In the genomic region with DNA sequence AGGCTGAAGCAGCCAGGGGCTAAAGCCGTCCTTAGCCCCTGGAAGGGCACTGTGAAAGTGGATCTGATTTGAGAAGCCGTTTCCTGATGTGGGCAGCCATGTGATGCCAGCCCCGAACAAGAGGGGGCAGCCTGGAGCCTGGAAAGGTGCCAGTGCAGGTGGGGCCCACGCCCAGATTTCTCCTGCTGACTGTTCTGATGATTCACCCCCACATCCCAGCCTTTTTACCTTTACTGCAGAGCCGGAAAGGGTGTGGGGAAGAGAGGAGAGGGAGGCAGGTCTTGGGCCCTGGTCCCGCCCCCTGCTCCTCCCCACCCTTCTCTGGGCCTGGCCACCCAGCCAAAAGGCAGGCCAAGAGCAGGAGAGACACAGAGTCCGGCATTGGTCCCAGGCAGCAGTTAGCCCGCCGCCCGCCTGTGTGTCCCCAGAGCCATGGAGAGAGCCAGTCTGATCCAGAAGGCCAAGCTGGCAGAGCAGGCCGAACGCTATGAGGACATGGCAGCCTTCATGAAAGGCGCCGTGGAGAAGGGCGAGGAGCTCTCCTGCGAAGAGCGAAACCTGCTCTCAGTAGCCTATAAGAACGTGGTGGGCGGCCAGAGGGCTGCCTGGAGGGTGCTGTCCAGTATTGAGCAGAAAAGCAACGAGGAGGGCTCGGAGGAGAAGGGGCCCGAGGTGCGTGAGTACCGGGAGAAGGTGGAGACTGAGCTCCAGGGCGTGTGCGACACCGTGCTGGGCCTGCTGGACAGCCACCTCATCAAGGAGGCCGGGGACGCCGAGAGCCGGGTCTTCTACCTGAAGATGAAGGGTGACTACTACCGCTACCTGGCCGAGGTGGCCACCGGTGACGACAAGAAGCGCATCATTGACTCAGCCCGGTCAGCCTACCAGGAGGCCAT, we compare ENCODE assay signal across 8 cellular contexts. TPM values are rescaled to one million over a fixed set of nuclear protein-coding genes. Genes with fewer than 3 reads are reported as not detected.
DNase-seq lines count a peak whose midpoint lies in the region; ATAC-seq and TF ChIP-seq lines count a peak whose summit lies in the region.

Gene SFN, plus strand, starts transcription at position 369 of the 896 bp plus-strand sequence. Its CDS starts 64 bp downstream, at position 433.

- intact Hi-C loops in left cardiac atrium (cut with DNase I) (no loop called here), Right ventricle myocardium inferior (cut with DNase I) (no loop called here)
- intact Hi-C loops in activated T-helper 1 cell treated with anti-CD3 and anti-CD28 coated beads, Interleukin-12 subunit alpha, Interleukin-12 subunit beta, Interleukin-2, Interleukin-4 antibody, amounts not matched to agents 30 ng/mL and 10 ng/mL and 1 ng/mL, durations not matched to agents 14 hours and 24 hours and 36 hours (cut with micrococcal nuclease): loop anchor here (10.0 kb wide), 1 partner anchor 388 kb away; the partner anchor contains the start of gene HMGN2

- ATAC-seq in left cardiac atrium (no peak), Right ventricle myocardium inferior (no peak), GM21825 (IDR thresholded peaks at IDR 0.05; ENCODE audit: unreplicated experiment) (no peak), HG03095 (IDR thresholded peaks at IDR 0.05; ENCODE audit: unreplicated experiment) (no peak)

- peaks cover 13% of the 10 kb centered on the region for H3K4me1 ChIP-seq in hepatocyte (ENCODE audit: insufficient read depth)

- peak within 1 kb of the TSS; percentile 98 for H3K4me3 Mint-ChIP-seq in activated T-helper 1 cell treated with anti-CD3 and anti-CD28 coated beads, Interleukin-12 subunit alpha, Interleukin-12 subunit beta, Interleukin-2, Interleukin-4 antibody, amounts not matched to agents 30 ng/mL and 10 ng/mL and 1 ng/mL, durations not matched to agents 14 hours and 24 hours and 36 hours

- peak; percentile 34 for TF ChIP-seq CTCF in hepatocyte (IDR thresholded peaks at IDR 0.05; ENCODE audit: poor library complexity)

- no peaks in the 10 kb centered on the region for H3K9me3 Mint-ChIP-seq in activated T-helper 1 cell treated with anti-CD3 and anti-CD28 coated beads, Interleukin-12 subunit alpha, Interleukin-12 subunit beta, Interleukin-2, Interleukin-4 antibody, amounts not matched to agents 30 ng/mL and 10 ng/mL and 1 ng/mL, durations not matched to agents 14 hours and 24 hours and 36 hours

- WGBS in hepatocyte (ENCODE audit: low lambda C conversion rate, missing lambda C conversion rate): 88% methylated on average over 37 of the region's 37 CpGs

- H3K4me3 ChIP-seq in hepatocyte: no peak within 1 kb of the TSS

- H3K27ac Mint-ChIP-seq in activated T-helper 1 cell treated with anti-CD3 and anti-CD28 coated beads, Interleukin-12 subunit alpha, Interleukin-12 subunit beta, Interleukin-2, Interleukin-4 antibody, amounts not matched to agents 30 ng/mL and 10 ng/mL and 1 ng/mL, durations not matched to agents 14 hours and 24 hours and 36 hours: peak within 1 kb of the TSS; percentile 98

- H3K4me2 ChIP-seq in hepatocyte: peak within 1 kb of the TSS; percentile 95

- no peaks in the 10 kb centered on the region for H4K20me1 ChIP-seq in hepatocyte (ENCODE audit: insufficient read depth, poor library complexity, severe bottlenecking)

- H3K27me3 ChIP-seq in hepatocyte: no peaks in the 10 kb centered on the region

- no peaks in the 10 kb centered on the region for H3K36me3 ChIP-seq in hepatocyte (replicated peaks; ENCODE audit: insufficient read depth, low read depth)

- H2AFZ ChIP-seq in hepatocyte: peak within 1 kb of the TSS; percentile 46

- DNase-seq in left cardiac atrium (peak; percentile 25), Right ventricle myocardium inferior (ENCODE audit: missing footprints) (no peak), NCI-H748 (lab: John Stamatoyannopoulos, UW; ENCODE audit: unreplicated experiment) (peak; percentile 95), hepatocyte (ENCODE audit: low spot score) (peak; percentile 84)
- no peak for DNase-seq in activated T-helper 1 cell treated with anti-CD3 and anti-CD28 coated beads, Interleukin-12 subunit alpha, Interleukin-12 subunit beta, Interleukin-2, Interleukin-4 antibody, amounts not matched to agents 30 ng/mL and 10 ng/mL and 1 ng/mL, durations not matched to agents 14 hours and 24 hours and 36 hours (ENCODE audit: low spot score)
- DNase-seq in stimulated activated CD4-positive, alpha-beta T cell treated with anti-CD3 and anti-CD28 coated beads, Interleukin-15, amount 100 ng/mL, for 48 hours (ENCODE audit: low read depth in 2 of 2): peak; percentile 33 to 48

- peaks cover 32% of the 10 kb centered on the region for H3K4me1 Mint-ChIP-seq in activated T-helper 1 cell treated with anti-CD3 and anti-CD28 coated beads, Interleukin-12 subunit alpha, Interleukin-12 subunit beta, Interleukin-2, Interleukin-4 antibody, amounts not matched to agents 30 ng/mL and 10 ng/mL and 1 ng/mL, durations not matched to agents 14 hours and 24 hours and 36 hours (ENCODE audit: low read depth)

- no peaks in the 10 kb centered on the region for H3K9me3 ChIP-seq in hepatocyte (ENCODE audit: low read depth)

- H3K36me3 Mint-ChIP-seq in activated T-helper 1 cell treated with anti-CD3 and anti-CD28 coated beads, Interleukin-12 subunit alpha, Interleukin-12 subunit beta, Interleukin-2, Interleukin-4 antibody, amounts not matched to agents 30 ng/mL and 10 ng/mL and 1 ng/mL, durations not matched to agents 14 hours and 24 hours and 36 hours (ENCODE audit: low read depth): peaks cover 1% of the 10 kb centered on the region

- H3K79me2 ChIP-seq in hepatocyte: no peaks in the 10 kb centered on the region

- H3K27me3 Mint-ChIP-seq in activated T-helper 1 cell treated with anti-CD3 and anti-CD28 coated beads, Interleukin-12 subunit alpha, Interleukin-12 subunit beta, Interleukin-2, Interleukin-4 antibody, amounts not matched to agents 30 ng/mL and 10 ng/mL and 1 ng/mL, durations not matched to agents 14 hours and 24 hours and 36 hours (ENCODE audit: insufficient read depth): no peaks in the 10 kb centered on the region

- H3K9me2 ChIP-seq in hepatocyte (replicated peaks; ENCODE audit: insufficient read depth): no peaks in the 10 kb centered on the region

- peak within 1 kb of the TSS; percentile 84 for H3K27ac ChIP-seq in hepatocyte

RNA-seq across cellular contexts. Expression of gene SFN, which starts in this region (rescaled TPM):
- total RNA-seq in left cardiac atrium: under 1 TPM; 0.18 to 0.42 TPM
- total RNA-seq in Right ventricle myocardium inferior: not detected
- total RNA-seq in activated T-helper 1 cell treated with anti-CD3 and anti-CD28 coated beads, Interleukin-12 subunit alpha, Interleukin-12 subunit beta, Interleukin-2, Interleukin-4 antibody, amounts not matched to agents 30 ng/mL and 10 ng/mL and 1 ng/mL, durations not matched to agents 14 hours and 24 hours and 36 hours: 0.47 and 0.78 TPM in 2 replicates
- total RNA-seq in hepatocyte: 2.5 and 3.4 TPM in 2 replicates
- polyA plus RNA-seq in hepatocyte: 7.3 and 8.5 TPM in 2 replicates

Comparison
In these comparisons a context has a peak if more than half of its experiments do, and no peak if none do; other contexts are left out.
1. Peak in DNase-seq in left cardiac atrium; RNA of the gene not detected or under 1 TPM.
2. DNase-seq: peak in NCI-H748 (single experiment), hepatocyte (single experiment) and stimulated activated CD4-positive, alpha-beta T cell treated with anti-CD3 and anti-CD28 coated beads, Interleukin-15, amount 100 ng/mL, for 48 hours (2 of 2); none in Right ventricle myocardium inferior (single experiment) and activated T-helper 1 cell treated with anti-CD3 and anti-CD28 coated beads, Interleukin-12 subunit alpha, Interleukin-12 subunit beta, Interleukin-2, Interleukin-4 antibody, amounts not matched to agents 30 ng/mL and 10 ng/mL and 1 ng/mL, durations not matched to agents 14 hours and 24 hours and 36 hours (single experiment).